1 cellular context compared by ENCODE assay signal in the genomic region with DNA sequence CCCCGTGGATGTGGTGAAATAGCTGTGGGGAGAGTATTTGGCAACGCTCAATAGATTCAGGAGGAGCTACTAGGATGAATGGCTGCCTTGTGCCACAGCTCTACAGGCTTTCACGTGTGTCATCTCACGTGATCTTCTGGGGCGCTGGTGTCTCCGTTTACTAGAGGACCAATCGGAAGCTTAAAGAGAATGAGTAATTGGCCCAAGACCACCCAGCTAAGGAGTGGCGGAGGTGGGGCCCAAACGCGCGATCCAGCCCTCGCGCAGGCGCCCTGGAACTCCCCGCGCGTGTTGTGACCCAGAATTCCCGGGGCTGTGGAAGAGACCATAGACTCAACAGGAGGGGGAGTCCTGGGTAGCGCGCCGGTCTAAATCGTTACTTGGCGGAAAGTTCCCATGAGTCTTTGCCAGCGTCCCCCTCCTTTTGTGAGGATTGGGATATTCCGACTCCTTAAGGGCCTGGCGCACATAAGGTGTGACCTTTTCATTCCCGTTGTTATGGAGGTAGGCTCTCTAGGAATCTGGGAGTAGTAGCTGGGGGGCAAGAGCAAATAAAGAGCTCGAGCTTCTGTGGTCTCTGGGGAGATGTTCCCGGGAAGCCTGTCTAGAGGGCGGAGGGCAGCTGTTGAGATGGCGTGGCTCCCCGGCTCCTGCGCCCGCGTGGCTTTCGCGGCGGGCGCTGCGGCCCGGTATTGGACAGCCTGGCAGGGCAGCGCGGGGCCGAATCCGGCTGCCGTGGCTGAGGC.
A peak's percentile ranks its signal among the peaks of the same experiment; 100 is the strongest.
TF ChIP-seq lines count a peak whose summit lies in the region.

No MANE protein-coding gene starts in this region.

TF ChIP-seq in WTC11, 78 proteins besides CTCF, POLR2A, EP300 and RAD21 (continued from another document):
- TF ChIP-seq, protein P1, sequence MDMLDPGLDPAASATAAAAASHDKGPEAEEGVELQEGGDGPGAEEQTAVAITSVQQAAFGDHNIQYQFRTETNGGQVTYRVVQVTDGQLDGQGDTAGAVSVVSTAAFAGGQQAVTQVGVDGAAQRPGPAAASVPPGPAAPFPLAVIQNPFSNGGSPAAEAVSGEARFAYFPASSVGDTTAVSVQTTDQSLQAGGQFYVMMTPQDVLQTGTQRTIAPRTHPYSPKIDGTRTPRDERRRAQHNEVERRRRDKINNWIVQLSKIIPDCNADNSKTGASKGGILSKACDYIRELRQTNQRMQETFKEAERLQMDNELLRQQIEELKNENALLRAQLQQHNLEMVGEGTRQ (CRISPR knock-in tag; IDR thresholded peaks at IDR 0.05): peak; percentile 92
- TF ChIP-seq TEAD4 (CRISPR knock-in tag; IDR thresholded peaks at IDR 0.05) (0 out of 2 replicates have a peak, but pooled peaks have one; percentile 63), ZNF396 (CRISPR knock-in tag; IDR thresholded peaks at IDR 0.05; ENCODE audit: borderline replicate concordance) (no peak), ZNF416 (CRISPR knock-in tag; IDR thresholded peaks at IDR 0.05) (peak; percentile 86; the same call in 1 of the 2 replicates), NFE2L1 (CRISPR knock-in tag; IDR thresholded peaks at IDR 0.05) (peak; percentile 78; the same call in 1 of the 2 replicates)
- TF ChIP-seq, protein P2, sequence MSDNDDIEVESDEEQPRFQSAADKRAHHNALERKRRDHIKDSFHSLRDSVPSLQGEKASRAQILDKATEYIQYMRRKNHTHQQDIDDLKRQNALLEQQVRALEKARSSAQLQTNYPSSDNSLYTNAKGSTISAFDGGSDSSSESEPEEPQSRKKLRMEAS (CRISPR knock-in tag; IDR thresholded peaks at IDR 0.05): peak; percentile 88
- TF ChIP-seq, protein P3, sequence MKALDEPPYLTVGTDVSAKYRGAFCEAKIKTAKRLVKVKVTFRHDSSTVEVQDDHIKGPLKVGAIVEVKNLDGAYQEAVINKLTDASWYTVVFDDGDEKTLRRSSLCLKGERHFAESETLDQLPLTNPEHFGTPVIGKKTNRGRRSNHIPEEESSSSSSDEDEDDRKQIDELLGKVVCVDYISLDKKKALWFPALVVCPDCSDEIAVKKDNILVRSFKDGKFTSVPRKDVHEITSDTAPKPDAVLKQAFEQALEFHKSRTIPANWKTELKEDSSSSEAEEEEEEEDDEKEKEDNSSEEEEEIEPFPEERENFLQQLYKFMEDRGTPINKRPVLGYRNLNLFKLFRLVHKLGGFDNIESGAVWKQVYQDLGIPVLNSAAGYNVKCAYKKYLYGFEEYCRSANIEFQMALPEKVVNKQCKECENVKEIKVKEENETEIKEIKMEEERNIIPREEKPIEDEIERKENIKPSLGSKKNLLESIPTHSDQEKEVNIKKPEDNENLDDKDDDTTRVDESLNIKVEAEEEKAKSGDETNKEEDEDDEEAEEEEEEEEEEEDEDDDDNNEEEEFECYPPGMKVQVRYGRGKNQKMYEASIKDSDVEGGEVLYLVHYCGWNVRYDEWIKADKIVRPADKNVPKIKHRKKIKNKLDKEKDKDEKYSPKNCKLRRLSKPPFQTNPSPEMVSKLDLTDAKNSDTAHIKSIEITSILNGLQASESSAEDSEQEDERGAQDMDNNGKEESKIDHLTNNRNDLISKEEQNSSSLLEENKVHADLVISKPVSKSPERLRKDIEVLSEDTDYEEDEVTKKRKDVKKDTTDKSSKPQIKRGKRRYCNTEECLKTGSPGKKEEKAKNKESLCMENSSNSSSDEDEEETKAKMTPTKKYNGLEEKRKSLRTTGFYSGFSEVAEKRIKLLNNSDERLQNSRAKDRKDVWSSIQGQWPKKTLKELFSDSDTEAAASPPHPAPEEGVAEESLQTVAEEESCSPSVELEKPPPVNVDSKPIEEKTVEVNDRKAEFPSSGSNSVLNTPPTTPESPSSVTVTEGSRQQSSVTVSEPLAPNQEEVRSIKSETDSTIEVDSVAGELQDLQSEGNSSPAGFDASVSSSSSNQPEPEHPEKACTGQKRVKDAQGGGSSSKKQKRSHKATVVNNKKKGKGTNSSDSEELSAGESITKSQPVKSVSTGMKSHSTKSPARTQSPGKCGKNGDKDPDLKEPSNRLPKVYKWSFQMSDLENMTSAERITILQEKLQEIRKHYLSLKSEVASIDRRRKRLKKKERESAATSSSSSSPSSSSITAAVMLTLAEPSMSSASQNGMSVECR (CRISPR knock-in tag; IDR thresholded peaks at IDR 0.05; ENCODE audit: borderline replicate concordance): peak; percentile 86; the same call in 1 of the 2 replicates
- TF ChIP-seq, protein P4, sequence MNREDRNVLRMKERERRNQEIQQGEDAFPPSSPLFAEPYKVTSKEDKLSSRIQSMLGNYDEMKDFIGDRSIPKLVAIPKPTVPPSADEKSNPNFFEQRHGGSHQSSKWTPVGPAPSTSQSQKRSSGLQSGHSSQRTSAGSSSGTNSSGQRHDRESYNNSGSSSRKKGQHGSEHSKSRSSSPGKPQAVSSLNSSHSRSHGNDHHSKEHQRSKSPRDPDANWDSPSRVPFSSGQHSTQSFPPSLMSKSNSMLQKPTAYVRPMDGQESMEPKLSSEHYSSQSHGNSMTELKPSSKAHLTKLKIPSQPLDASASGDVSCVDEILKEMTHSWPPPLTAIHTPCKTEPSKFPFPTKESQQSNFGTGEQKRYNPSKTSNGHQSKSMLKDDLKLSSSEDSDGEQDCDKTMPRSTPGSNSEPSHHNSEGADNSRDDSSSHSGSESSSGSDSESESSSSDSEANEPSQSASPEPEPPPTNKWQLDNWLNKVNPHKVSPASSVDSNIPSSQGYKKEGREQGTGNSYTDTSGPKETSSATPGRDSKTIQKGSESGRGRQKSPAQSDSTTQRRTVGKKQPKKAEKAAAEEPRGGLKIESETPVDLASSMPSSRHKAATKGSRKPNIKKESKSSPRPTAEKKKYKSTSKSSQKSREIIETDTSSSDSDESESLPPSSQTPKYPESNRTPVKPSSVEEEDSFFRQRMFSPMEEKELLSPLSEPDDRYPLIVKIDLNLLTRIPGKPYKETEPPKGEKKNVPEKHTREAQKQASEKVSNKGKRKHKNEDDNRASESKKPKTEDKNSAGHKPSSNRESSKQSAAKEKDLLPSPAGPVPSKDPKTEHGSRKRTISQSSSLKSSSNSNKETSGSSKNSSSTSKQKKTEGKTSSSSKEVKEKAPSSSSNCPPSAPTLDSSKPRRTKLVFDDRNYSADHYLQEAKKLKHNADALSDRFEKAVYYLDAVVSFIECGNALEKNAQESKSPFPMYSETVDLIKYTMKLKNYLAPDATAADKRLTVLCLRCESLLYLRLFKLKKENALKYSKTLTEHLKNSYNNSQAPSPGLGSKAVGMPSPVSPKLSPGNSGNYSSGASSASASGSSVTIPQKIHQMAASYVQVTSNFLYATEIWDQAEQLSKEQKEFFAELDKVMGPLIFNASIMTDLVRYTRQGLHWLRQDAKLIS (CRISPR knock-in tag; IDR thresholded peaks at IDR 0.05; ENCODE audit: borderline replicate concordance): 0 out of 2 replicates have a peak, but pooled peaks have one; percentile 61
- TF ChIP-seq, protein P5, sequence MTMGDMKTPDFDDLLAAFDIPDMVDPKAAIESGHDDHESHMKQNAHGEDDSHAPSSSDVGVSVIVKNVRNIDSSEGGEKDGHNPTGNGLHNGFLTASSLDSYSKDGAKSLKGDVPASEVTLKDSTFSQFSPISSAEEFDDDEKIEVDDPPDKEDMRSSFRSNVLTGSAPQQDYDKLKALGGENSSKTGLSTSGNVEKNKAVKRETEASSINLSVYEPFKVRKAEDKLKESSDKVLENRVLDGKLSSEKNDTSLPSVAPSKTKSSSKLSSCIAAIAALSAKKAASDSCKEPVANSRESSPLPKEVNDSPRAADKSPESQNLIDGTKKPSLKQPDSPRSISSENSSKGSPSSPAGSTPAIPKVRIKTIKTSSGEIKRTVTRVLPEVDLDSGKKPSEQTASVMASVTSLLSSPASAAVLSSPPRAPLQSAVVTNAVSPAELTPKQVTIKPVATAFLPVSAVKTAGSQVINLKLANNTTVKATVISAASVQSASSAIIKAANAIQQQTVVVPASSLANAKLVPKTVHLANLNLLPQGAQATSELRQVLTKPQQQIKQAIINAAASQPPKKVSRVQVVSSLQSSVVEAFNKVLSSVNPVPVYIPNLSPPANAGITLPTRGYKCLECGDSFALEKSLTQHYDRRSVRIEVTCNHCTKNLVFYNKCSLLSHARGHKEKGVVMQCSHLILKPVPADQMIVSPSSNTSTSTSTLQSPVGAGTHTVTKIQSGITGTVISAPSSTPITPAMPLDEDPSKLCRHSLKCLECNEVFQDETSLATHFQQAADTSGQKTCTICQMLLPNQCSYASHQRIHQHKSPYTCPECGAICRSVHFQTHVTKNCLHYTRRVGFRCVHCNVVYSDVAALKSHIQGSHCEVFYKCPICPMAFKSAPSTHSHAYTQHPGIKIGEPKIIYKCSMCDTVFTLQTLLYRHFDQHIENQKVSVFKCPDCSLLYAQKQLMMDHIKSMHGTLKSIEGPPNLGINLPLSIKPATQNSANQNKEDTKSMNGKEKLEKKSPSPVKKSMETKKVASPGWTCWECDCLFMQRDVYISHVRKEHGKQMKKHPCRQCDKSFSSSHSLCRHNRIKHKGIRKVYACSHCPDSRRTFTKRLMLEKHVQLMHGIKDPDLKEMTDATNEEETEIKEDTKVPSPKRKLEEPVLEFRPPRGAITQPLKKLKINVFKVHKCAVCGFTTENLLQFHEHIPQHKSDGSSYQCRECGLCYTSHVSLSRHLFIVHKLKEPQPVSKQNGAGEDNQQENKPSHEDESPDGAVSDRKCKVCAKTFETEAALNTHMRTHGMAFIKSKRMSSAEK (CRISPR knock-in tag; IDR thresholded peaks at IDR 0.05; ENCODE audit: borderline replicate concordance): no peak
- TF ChIP-seq, protein P6, sequence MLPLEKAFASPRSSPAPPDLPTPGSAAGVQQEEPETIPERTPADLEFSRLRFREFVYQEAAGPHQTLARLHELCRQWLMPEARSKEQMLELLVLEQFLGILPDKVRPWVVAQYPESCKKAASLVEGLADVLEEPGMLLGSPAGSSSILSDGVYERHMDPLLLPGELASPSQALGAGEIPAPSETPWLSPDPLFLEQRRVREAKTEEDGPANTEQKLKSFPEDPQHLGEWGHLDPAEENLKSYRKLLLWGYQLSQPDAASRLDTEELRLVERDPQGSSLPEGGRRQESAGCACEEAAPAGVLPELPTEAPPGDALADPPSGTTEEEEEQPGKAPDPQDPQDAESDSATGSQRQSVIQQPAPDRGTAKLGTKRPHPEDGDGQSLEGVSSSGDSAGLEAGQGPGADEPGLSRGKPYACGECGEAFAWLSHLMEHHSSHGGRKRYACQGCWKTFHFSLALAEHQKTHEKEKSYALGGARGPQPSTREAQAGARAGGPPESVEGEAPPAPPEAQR (CRISPR knock-in tag; IDR thresholded peaks at IDR 0.05): no peak
- TF ChIP-seq, protein P7, sequence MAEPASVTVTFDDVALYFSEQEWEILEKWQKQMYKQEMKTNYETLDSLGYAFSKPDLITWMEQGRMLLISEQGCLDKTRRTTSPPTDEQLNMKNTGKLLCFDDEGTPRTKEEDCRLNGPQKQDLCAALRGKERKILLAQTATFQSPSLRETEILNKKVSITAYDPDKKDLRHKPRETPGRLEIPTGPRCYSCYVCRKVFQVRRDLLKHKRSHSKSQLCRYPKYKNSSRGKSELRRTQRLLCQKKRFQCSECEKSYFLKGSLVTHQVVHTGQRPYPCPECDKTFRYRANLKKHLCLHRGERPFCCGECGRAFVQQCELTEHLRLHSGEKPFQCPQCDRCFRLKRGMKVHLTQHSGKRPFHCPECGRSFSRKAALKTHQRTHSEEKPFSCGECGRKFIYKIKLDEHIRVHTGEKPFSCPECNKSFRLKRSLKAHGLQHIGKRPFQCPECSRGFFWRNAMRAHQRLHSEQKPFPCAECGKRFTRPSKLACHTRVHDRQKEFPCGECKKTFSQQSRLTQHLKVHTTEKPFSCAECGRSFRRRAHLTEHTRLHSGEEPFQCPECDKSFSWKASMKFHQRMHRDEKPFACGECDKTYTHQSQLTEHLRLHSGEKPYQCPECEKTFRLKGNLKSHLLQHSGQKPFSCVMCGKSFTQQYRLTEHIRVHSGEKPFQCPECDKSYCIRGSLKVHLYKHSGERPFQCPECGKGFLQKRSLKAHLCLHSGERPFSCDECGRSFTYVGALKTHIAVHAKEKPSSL (CRISPR knock-in tag; conservative IDR thresholded peaks at IDR 0.05): peak; percentile 89
